In the genomic region with DNA sequence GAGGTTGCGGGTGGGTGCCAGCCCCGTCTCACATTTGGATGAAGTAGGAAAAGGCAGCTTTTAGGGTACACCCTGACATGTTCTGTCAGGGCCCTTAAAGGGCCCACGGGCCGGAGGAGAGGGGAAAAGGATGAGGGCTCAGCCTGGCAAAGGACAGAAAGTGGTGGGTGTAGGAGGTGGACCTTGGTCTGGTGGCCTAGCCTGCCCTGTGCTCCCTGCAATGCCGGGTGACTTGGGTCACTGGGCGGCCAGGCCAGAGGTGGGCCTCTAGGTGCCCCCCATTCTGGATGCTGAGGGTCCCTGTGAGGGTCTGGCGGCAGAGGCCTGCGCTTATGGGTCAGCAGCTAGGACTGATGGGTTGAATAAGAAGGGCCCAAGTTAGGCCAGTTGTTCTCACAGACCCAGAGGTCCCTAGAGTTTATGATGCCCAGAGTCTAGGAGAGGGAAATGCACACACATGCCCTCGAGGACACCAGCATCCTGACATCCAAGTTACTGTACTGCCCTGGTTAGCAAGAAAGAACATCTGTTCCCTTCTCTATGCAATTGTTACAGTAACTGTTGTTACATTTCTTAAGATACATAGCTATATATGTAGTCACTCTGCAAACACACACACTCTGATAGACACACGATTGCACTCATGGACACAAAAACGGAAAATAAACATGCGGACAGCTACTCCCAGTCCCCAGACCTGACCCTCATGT, we compare ENCODE assay signal across 1 cellular context.
TF ChIP-seq lines count a peak whose summit lies in the region.

No MANE protein-coding gene starts in this region.

TF ChIP-seq in endothelial cell of umbilical vein, 7 proteins besides CTCF, POLR2A, EP300 and RAD21:
- TF ChIP-seq, protein P1, sequence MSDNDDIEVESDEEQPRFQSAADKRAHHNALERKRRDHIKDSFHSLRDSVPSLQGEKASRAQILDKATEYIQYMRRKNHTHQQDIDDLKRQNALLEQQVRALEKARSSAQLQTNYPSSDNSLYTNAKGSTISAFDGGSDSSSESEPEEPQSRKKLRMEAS (IDR thresholded peaks at IDR 0.05; ENCODE audit: insufficient read depth, insufficient read length): no peak
- no peak for TF ChIP-seq EZH2 (IDR thresholded peaks at IDR 0.05; ENCODE audit: borderline replicate concordance, low read depth, low read length, severe bottlenecking)
- TF ChIP-seq MYC (IDR thresholded peaks at IDR 0.05; ENCODE audit: low read depth, low read length): no peak
- no peak for TF ChIP-seq POLR2AphosphoS5 (IDR thresholded peaks at IDR 0.05; ENCODE audit: insufficient read depth, low read depth, low read length)
- TF ChIP-seq GATA2 (IDR thresholded peaks at IDR 0.05; ENCODE audit: insufficient read depth, insufficient read length, low read depth, low read length): no peak
TF ChIP-seq in endothelial cell of umbilical vein: peak in this region for 0.
